ENCODE assay signal across 9 cellular contexts in genomic region chr9:92328225-92328624, GRCh38. TPM values are rescaled to one million over a fixed set of nuclear protein-coding genes. Genes with fewer than 3 reads are reported as not detected.
DNase-seq lines count a peak whose midpoint lies in the region; ATAC-seq lines count a peak whose summit lies in the region.
"Had no signal": no experiment of that assay in that cellular context is flagged by ENCODE, and none has a peak within 500 bp of the region (broad histone marks: within the 10 kb centered on the region; RNA-seq: fewer than 3 reads in every experiment).

No MANE protein-coding gene starts in this region.

- H3K4me2 ChIP-seq in BLaER1 treated with 17β-estradiol and CSF1 and Interleukin-3, amounts not matched to agents 10 nM and 100 nM, result peak overlapping the region in 10 of 11 experiments; percentile 78 to 95 (median 82); a peak in 16 of 22 replicates

- DNase-seq in HS-5 (ENCODE audit: low read depth), result peak; percentile 11
- peak; percentile 21 for DNase-seq in SK-N-DZ (ENCODE audit: low spot score)
- peak; percentile 31 for DNase-seq in glomerular visceral epithelial cell (ENCODE audit: extremely low spot score)
- DNase-seq in right cardiac atrium, result no peak
- no peak for DNase-seq in iPS-NIHi7 (ENCODE audit: extremely low spot score)
- DNase-seq in COLO668 (lab: John Stamatoyannopoulos, UW; ENCODE audit: unreplicated experiment), result no peak
- no peak for DNase-seq in cortex of kidney (lab: John Stamatoyannopoulos, UW)
- DNase-seq: effector memory CD4-positive, alpha-beta T cell had no signal

- H3K36me3 ChIP-seq in BLaER1 treated with 17β-estradiol and CSF1 and Interleukin-3, amounts not matched to agents 10 nM and 100 nM, result peaks cover 1 to 24% (median 13%) of the 10 kb centered on the region in 11 experiments; a peak in 21 of 22 replicates

- H3K9ac ChIP-seq in BLaER1 treated with 17β-estradiol and CSF1 and Interleukin-3, amounts not matched to agents 10 nM and 100 nM, result peak overlapping the region in 3 of 11 experiments; percentile 16 to 99 (median 22); a peak in 1 of 22 replicates

- no peaks in the 10 kb centered on the region for H3K27me3 ChIP-seq in BLaER1 treated with 17β-estradiol and CSF1 and Interleukin-3, amounts not matched to agents 10 nM and 100 nM
- H3K27me3 ChIP-seq in right cardiac atrium (ENCODE audit: control insufficient read depth, insufficient read depth), result no peaks in the 10 kb centered on the region

- ATAC-seq in right cardiac atrium, result no peak

- WGBS in right cardiac atrium, result 41% methylated on average over 2 of the region's 2 CpGs

- intact Hi-C loops in right cardiac atrium (cut with DNase I), result loop anchor here in 1 of 4 donors (10.0 kb wide), 1 partner anchor 307 kb away; no protein-coding TSS in a partner anchor

- no peak overlapping the region for H3K4me3 ChIP-seq in BLaER1 treated with 17β-estradiol and CSF1 and Interleukin-3, amounts not matched to agents 10 nM and 100 nM
- no peak overlapping the region for H3K4me3 ChIP-seq in right cardiac atrium (ENCODE audit: low read length)

- H4K20me1 ChIP-seq in BLaER1 treated with 17β-estradiol and CSF1 and Interleukin-3, amounts not matched to agents 10 nM and 100 nM, result 0 out of 22 replicates have a peak, but pooled peaks cover 0 to 5% (median 0%) of the 10 kb centered on the region in 11 experiments

- no peak overlapping the region for H3K27ac ChIP-seq in BLaER1 treated with 17β-estradiol and CSF1 and Interleukin-3, amounts not matched to agents 10 nM and 100 nM
- no peak overlapping the region for H3K27ac ChIP-seq in right cardiac atrium (ENCODE audit: low read length)

- H3K4me1 ChIP-seq in BLaER1 treated with 17β-estradiol and CSF1 and Interleukin-3, amounts not matched to agents 10 nM and 100 nM, result peaks cover 26 to 40% (median 31%) of the 10 kb centered on the region in 10 experiments
- no peaks in the 10 kb centered on the region for H3K4me1 ChIP-seq in right cardiac atrium (ENCODE audit: control insufficient read depth, insufficient read depth, low read length)

- H3K9me3 ChIP-seq in BLaER1 treated with 17β-estradiol and CSF1 and Interleukin-3, amounts not matched to agents 10 nM and 100 nM (replicated peaks in 1 of 11), result no peaks in the 10 kb centered on the region
- no peaks in the 10 kb centered on the region for H3K9me3 ChIP-seq in right cardiac atrium (ENCODE audit: control insufficient read depth, low read length)

RNA-seq across cellular contexts. Expression of gene CENPP, which starts 2.5 kb away (rescaled TPM):
- 3.1 and 3.6 TPM in 2 replicates for polyA plus RNA-seq in SK-N-DZ (2014; cell fraction: cytosol; rRNA removed)
- polyA plus RNA-seq in SK-N-DZ (2014; cell fraction: nucleus; rRNA removed), result 3.1 and 5.7 TPM in 2 replicates
- 1 to 10 TPM; 2.0 to 4.0 (median 3.0) TPM for total RNA-seq in right cardiac atrium
- 2.0 TPM for polyA plus RNA-seq in right cardiac atrium

RNA-seq across cellular contexts. Expression of gene NOL8, which starts 3.1 kb away (rescaled TPM):
- polyA plus RNA-seq in SK-N-DZ (2014; cell fraction: cytosol; rRNA removed), result 18.4 and 22.4 TPM in 2 replicates
- polyA plus RNA-seq in SK-N-DZ (2014; cell fraction: nucleus; rRNA removed), result 71.1 and 90.6 TPM in 2 replicates
- 10 to 100 TPM; 15.7 to 19.0 (median 16.3) TPM for total RNA-seq in right cardiac atrium
- polyA plus RNA-seq in right cardiac atrium, result 10.9 TPM

RNA-seq across cellular contexts. Expression of gene IARS1, which starts 34.7 kb away (rescaled TPM):
- polyA plus RNA-seq in SK-N-DZ (2014; cell fraction: cytosol; rRNA removed), result 134 and 143 TPM in 2 replicates
- polyA plus RNA-seq in SK-N-DZ (2014; cell fraction: nucleus; rRNA removed), result 175 and 205 TPM in 2 replicates
- 10 to 100 TPM; 46.4 to 67.2 (median 55.1) TPM for total RNA-seq in right cardiac atrium
- polyA plus RNA-seq in right cardiac atrium, result 16.5 TPM

Comparison
In these comparisons a context has a peak if more than half of its experiments do, and no peak if none do; other contexts are left out.
1. DNase-seq: peak in HS-5 (single experiment), SK-N-DZ (single experiment) and glomerular visceral epithelial cell (single experiment); none in right cardiac atrium (0 of 3), iPS-NIHi7 (single experiment), COLO668 (single experiment) and cortex of kidney (single experiment).